In the genomic region with DNA sequence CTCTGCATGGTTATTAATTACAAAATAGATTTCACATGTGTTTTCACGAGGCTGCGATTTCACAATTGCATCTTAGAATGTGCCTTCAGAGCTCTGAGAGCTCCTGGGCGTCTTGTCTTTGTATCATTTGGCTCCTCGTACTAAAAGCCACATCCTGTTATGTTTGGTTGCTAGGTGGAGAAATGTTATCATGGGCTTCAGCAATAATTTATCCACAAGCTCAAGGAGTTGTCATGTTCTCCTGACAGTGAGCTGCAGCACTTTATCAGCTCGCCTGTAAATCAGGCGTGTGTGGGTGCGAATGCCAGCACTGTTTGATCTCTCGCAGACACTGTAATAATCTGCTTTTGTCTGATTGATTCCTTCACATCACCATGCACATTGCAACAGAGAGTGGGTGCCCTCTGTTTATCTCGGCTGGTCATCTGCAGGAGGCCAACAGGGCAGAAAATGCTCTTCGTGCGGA, we compare ENCODE assay signal across 9 cellular contexts.
DNase-seq lines count a peak whose midpoint lies in the region; ATAC-seq lines count a peak whose summit lies in the region.
"Had no signal": no experiment of that assay in that cellular context is flagged by ENCODE, and none has a peak within 500 bp of the region (broad histone marks: within the 10 kb centered on the region; RNA-seq: fewer than 3 reads in every experiment).

No MANE protein-coding gene starts in this region.

- CTCF ChIA-PET in activated naive CD4-positive, alpha-beta T cell treated with anti-CD3 and anti-CD28 coated beads for 36 hours (lab: Charles Lee), result interaction anchor here (0.5 to 1.2 kb wide), 4 partner anchors 28 to 372 kb away, joined by 3 to 5 read pairs (median 3); no protein-coding TSS in a partner anchor

- no peak overlapping the region for H3K4me3 ChIP-seq in SK-N-MC

- peak overlapping the region; percentile 17 for H3K27ac Mint-ChIP-seq in activated naive CD4-positive, alpha-beta T cell treated with anti-CD3 and anti-CD28 coated beads for 36 hours
- H3K27ac Mint-ChIP-seq in natural killer cell treated with Interleukin-12 subunit alpha and Interleukin-12 subunit beta and Interleukin-15 and Interleukin-18, amount 100 ng/mL, for 72 hours, result peak overlapping the region; percentile 59 to 77

- peaks cover 6% of the 10 kb centered on the region for H3K36me3 Mint-ChIP-seq in activated naive CD4-positive, alpha-beta T cell treated with anti-CD3 and anti-CD28 coated beads for 36 hours (ENCODE audit: low read depth)
- H3K36me3 Mint-ChIP-seq in natural killer cell treated with Interleukin-12 subunit alpha and Interleukin-12 subunit beta and Interleukin-15 and Interleukin-18, amount 100 ng/mL, for 72 hours, result no peaks in the 10 kb centered on the region

- H3K9me3 ChIP-seq in SK-N-MC (ENCODE audit: low read depth, low read length), result no peaks in the 10 kb centered on the region

- intact Hi-C loops in activated naive CD4-positive, alpha-beta T cell treated with anti-CD3 and anti-CD28 coated beads for 36 hours (cut with micrococcal nuclease), result loop anchor here (1.0 to 2.0 kb wide), 2 partner anchors 47 to 84 kb away; no protein-coding TSS in a partner anchor

- peak overlapping the region; percentile 20 for H3K4me3 Mint-ChIP-seq in activated naive CD4-positive, alpha-beta T cell treated with anti-CD3 and anti-CD28 coated beads for 36 hours
- peak overlapping the region; percentile 75 for H3K4me3 Mint-ChIP-seq in natural killer cell treated with Interleukin-12 subunit alpha and Interleukin-12 subunit beta and Interleukin-15 and Interleukin-18, amount 100 ng/mL, for 72 hours

- ATAC-seq in natural killer cell treated with Interleukin-12 subunit alpha and Interleukin-12 subunit beta and Interleukin-15 and Interleukin-18, amount 100 ng/mL, for 72 hours, result peak; percentile 79 to 83
- ATAC-seq in GM19351 (IDR thresholded peaks at IDR 0.05; ENCODE audit: unreplicated experiment) (no peak), HG03521 (IDR thresholded peaks at IDR 0.05; ENCODE audit: unreplicated experiment) (no peak), HG02623 (IDR thresholded peaks at IDR 0.05; ENCODE audit: unreplicated experiment) (no peak)
- ATAC-seq: Panc1 had no signal

- no peaks in the 10 kb centered on the region for H3K36me3 ChIP-seq in SK-N-MC (ENCODE audit: insufficient read depth, low read length)

- peaks cover 66% of the 10 kb centered on the region for H3K4me1 Mint-ChIP-seq in activated naive CD4-positive, alpha-beta T cell treated with anti-CD3 and anti-CD28 coated beads for 36 hours (ENCODE audit: low read depth)
- H3K4me1 Mint-ChIP-seq in natural killer cell treated with Interleukin-12 subunit alpha and Interleukin-12 subunit beta and Interleukin-15 and Interleukin-18, amount 100 ng/mL, for 72 hours (ENCODE audit: low read depth in 2 of 2), result peaks cover 35 to 41% of the 10 kb centered on the region in 2 donors

- no peaks in the 10 kb centered on the region for H3K27me3 Mint-ChIP-seq in activated naive CD4-positive, alpha-beta T cell treated with anti-CD3 and anti-CD28 coated beads for 36 hours (ENCODE audit: low read depth)
- H3K27me3 Mint-ChIP-seq in natural killer cell treated with Interleukin-12 subunit alpha and Interleukin-12 subunit beta and Interleukin-15 and Interleukin-18, amount 100 ng/mL, for 72 hours, result peaks cover 2 to 4% of the 10 kb centered on the region in 2 donors

- H3K27ac ChIP-seq in SK-N-MC, result no peak overlapping the region

- DNase-seq in Ammon's horn (ENCODE audit: low spot score) (peak; percentile 16), SK-N-MC (ENCODE audit: low read depth, low spot score) (peak; percentile 66), SIG-M5 treated with dmso at 0.1 percent for 504 hours (lab: John Stamatoyannopoulos, UW; ENCODE audit: unreplicated experiment) (no peak)
- DNase-seq in activated naive CD4-positive, alpha-beta T cell treated with anti-CD3 and anti-CD28 coated beads for 36 hours, result peak; percentile 54
- no peak for DNase-seq in natural killer cell treated with Interleukin-12 subunit alpha and Interleukin-12 subunit beta and Interleukin-15 and Interleukin-18, amount 100 ng/mL, for 72 hours (ENCODE audit: low spot score)

- no peak overlapping the region for H3K9ac ChIP-seq in SK-N-MC (ENCODE audit: insufficient read length)

- H3K9me3 Mint-ChIP-seq in activated naive CD4-positive, alpha-beta T cell treated with anti-CD3 and anti-CD28 coated beads for 36 hours, result peaks cover 19% of the 10 kb centered on the region
- no peaks in the 10 kb centered on the region for H3K9me3 Mint-ChIP-seq in natural killer cell treated with Interleukin-12 subunit alpha and Interleukin-12 subunit beta and Interleukin-15 and Interleukin-18, amount 100 ng/mL, for 72 hours

Comparison
In these comparisons a context has a peak if more than half of its experiments do, and no peak if none do; other contexts are left out.
1. DNase-seq: peak in Ammon's horn (single experiment), SK-N-MC (single experiment) and activated naive CD4-positive, alpha-beta T cell treated with anti-CD3 and anti-CD28 coated beads for 36 hours (single experiment); none in natural killer cell treated with Interleukin-12 subunit alpha and Interleukin-12 subunit beta and Interleukin-15 and Interleukin-18, amount 100 ng/mL, for 72 hours (single experiment) and SIG-M5 treated with dmso at 0.1 percent for 504 hours (single experiment).
2. ATAC-seq: peak in natural killer cell treated with Interleukin-12 subunit alpha and Interleukin-12 subunit beta and Interleukin-15 and Interleukin-18, amount 100 ng/mL, for 72 hours (2 of 2); none in GM19351 (single experiment), HG03521 (single experiment) and HG02623 (single experiment).